ENCODE assay signal across 8 cellular contexts in the genomic region with DNA sequence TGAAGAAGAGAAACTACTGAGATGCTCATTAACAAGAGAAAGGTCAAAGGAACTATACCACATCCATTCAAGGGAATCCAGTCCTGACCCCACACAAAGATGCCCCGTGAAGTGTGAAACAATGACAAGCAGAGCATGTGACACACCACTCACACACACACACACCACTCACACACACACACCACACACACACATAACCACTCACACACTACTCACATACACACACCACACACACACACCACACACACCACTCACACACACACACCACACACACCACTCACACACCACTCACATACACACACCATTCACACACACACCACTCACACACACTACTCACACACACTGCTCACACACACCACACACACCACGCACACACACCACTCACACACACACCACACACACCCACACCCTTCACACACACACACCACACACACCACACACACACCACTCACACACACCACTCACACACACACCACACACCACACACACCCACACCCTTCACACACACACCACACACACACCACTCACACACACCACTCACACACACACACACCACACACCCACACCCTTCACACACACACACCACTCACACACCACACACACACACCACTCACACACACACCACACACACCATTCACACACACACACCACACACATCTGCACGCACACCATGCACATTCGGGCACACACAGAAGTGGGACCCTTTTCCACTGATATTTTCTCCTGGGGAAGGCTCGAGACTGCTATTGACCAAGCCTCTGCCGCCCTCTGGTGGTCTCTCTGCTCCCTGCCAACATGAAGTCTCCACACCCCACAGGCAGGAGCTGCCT. TPM values are rescaled to one million over a fixed set of nuclear protein-coding genes. Genes with fewer than 3 reads are reported as not detected.
DNase-seq lines count a peak whose midpoint lies in the region; ATAC-seq, FAIRE-seq and TF ChIP-seq lines count a peak whose summit lies in the region.

No MANE protein-coding gene starts in this region.

- no peaks in the 10 kb centered on the region for H4K20me1 ChIP-seq in DND-41 (ENCODE audit: insufficient read depth, low read length)

- H3K4me3 ChIP-seq in DND-41 (ENCODE audit: low read depth in 1 of 2, low read length in 2 of 2), result no peak overlapping the region
- H3K4me3 ChIP-seq in MG63, result no peak overlapping the region
- no peak overlapping the region for H3K4me3 ChIP-seq in pancreas
- no peak overlapping the region for H3K4me3 ChIP-seq in tibial artery

- no peak for FAIRE-seq in pancreas (lab: Jason Lieb, UNC)

- H3K79me2 ChIP-seq in DND-41 (ENCODE audit: insufficient read depth, low read length), result no peaks in the 10 kb centered on the region

- H2AFZ ChIP-seq in DND-41 (ENCODE audit: low read depth, low read length), result peak overlapping the region; percentile 54

- 0 out of 2 replicates have a peak overlapping the region, but pooled peaks have one; percentile 8 for H3K4me2 ChIP-seq in DND-41 (ENCODE audit: insufficient read depth, low read length)

- H3K27ac ChIP-seq in DND-41 (ENCODE audit: low read length) (peak overlapping the region; percentile 72), pancreas (no peak overlapping the region), tibial artery (no peak overlapping the region)

- TF ChIP-seq CTCF in DND-41 (IDR thresholded peaks at IDR 0.05; ENCODE audit: borderline replicate concordance, extremely low read depth, low read length, poor library complexity, severe bottlenecking), result peak; percentile 100
- TF ChIP-seq CTCF in pancreas (IDR thresholded peaks at IDR 0.05), result peak; percentile 63 to 73 (median 72)
- peak; percentile 86 to 95 for TF ChIP-seq CTCF in tibial artery (IDR thresholded peaks at IDR 0.05)

- H3K9ac ChIP-seq in DND-41 (ENCODE audit: low read depth, low read length), result 0 out of 2 replicates have a peak overlapping the region, but pooled peaks have one; percentile 3

- H3K4me1 ChIP-seq in DND-41 (ENCODE audit: insufficient read depth, low read length) (peaks cover 10% of the 10 kb centered on the region), pancreas (no peaks in the 10 kb centered on the region), tibial artery (no peaks in the 10 kb centered on the region)

- intact Hi-C loops in pancreas (cut with DNase I), result loop anchor here in 2 of 3 donors (2.0 to 5.0 kb wide), 2 partner anchors 177 to 179 kb away; no protein-coding TSS in a partner anchor
- intact Hi-C loops in tibial artery (cut with DNase I; ENCODE audit: low total_unique reads), result loop anchor here (2.0 kb wide), 1 partner anchor 179 kb away; no protein-coding TSS in a partner anchor

- H3K9me3 ChIP-seq in DND-41 (ENCODE audit: insufficient read depth, low read length, severe bottlenecking) (no peaks in the 10 kb centered on the region), MG63 (no peaks in the 10 kb centered on the region), pancreas (no peaks in the 10 kb centered on the region), tibial artery (no peaks in the 10 kb centered on the region)

- WGBS in pancreas, 2 donors, result 39 to 41% methylated on average over 6 of the region's 6 CpGs

- ATAC-seq in DND-41 (ENCODE audit: insufficient read depth, low read depth) (peak; percentile 99), pancreas (peak; percentile 81 to 98 (median 94)), GM19397 (IDR thresholded peaks at IDR 0.05; ENCODE audit: unreplicated experiment) (no peak)

- peak; percentile 89 for DNase-seq in DND-41
- DNase-seq in MG63, result peak; percentile 66
- DNase-seq in SK-N-DZ (ENCODE audit: low spot score), result peak; percentile 73
- peak; percentile 40 to 78 (median 73) for DNase-seq in activated naive CD4-positive, alpha-beta T cell (lab: John Stamatoyannopoulos, UW)
- DNase-seq in globus pallidus (ENCODE audit: low spot score), result peak; percentile 72
- peak; percentile 50 to 89 (median 80) for DNase-seq in pancreas
- peak; percentile 86 to 88 for DNase-seq in tibial artery

- H3K36me3 ChIP-seq in DND-41 (ENCODE audit: insufficient read depth, low read length) (peaks cover 15% of the 10 kb centered on the region), MG63 (peaks cover 9% of the 10 kb centered on the region), pancreas (peaks cover 0 to 11% (median 6%) of the 10 kb centered on the region in 3 donors), tibial artery (peaks cover 23 to 85% (median 53%) of the 10 kb centered on the region in 3 donors)

- H3K27me3 ChIP-seq in DND-41 (ENCODE audit: insufficient read depth, low read length, poor library complexity) (no peaks in the 10 kb centered on the region), MG63 (no peaks in the 10 kb centered on the region), pancreas (no peaks in the 10 kb centered on the region), tibial artery (no peaks in the 10 kb centered on the region)

RNA-seq across cellular contexts. Expression of a gene that starts 32.0 kb away (rescaled TPM):
- total RNA-seq in MG63 (2014; rRNA removed; shearing (Covaris generic); ENCODE audit: low replicate concordance), result 178 and 263 TPM in 2 replicates
- polyA plus RNA-seq in SK-N-DZ (2014; cell fraction: cytosol; rRNA removed), result 130 TPM in 2 replicates
- 79.0 and 109 TPM in 2 replicates for polyA plus RNA-seq in SK-N-DZ (2014; cell fraction: nucleus; rRNA removed)
- 10 to 100 TPM; 48.9 to 95.0 (median 62.3) TPM for total RNA-seq in pancreas
- 10 to 100 TPM; 47.9 to 87.8 TPM for polyA plus RNA-seq in pancreas

RNA-seq across cellular contexts. Expression of a gene that starts 32.1 kb away (rescaled TPM):
- 52.7 and 61.8 TPM in 2 replicates for total RNA-seq in MG63 (2014; rRNA removed; shearing (Covaris generic); ENCODE audit: low replicate concordance)
- 25.9 and 26.6 TPM in 2 replicates for polyA plus RNA-seq in SK-N-DZ (2014; cell fraction: cytosol; rRNA removed)
- polyA plus RNA-seq in SK-N-DZ (2014; cell fraction: nucleus; rRNA removed), result 58.9 and 60.3 TPM in 2 replicates
- 10 to 100 TPM in 5 of 6 donors, 1 to 10 TPM in 1; 9.6 to 16.9 (median 13.6) TPM for total RNA-seq in pancreas
- 10 to 100 TPM; 33.7 to 41.6 TPM for polyA plus RNA-seq in pancreas

RNA-seq across cellular contexts. Expression of a gene that starts 54.9 kb away (rescaled TPM):
- total RNA-seq in MG63 (2014; rRNA removed; shearing (Covaris generic); ENCODE audit: low replicate concordance), result 10.3 and 25.2 TPM in 2 replicates
- polyA plus RNA-seq in SK-N-DZ (2014; cell fraction: cytosol; rRNA removed), result 10.7 and 14.6 TPM in 2 replicates
- polyA plus RNA-seq in SK-N-DZ (2014; cell fraction: nucleus; rRNA removed), result 7.8 and 8.6 TPM in 2 replicates
- total RNA-seq in pancreas, result 1 to 10 TPM; 2.1 to 4.6 (median 3.4) TPM
- polyA plus RNA-seq in pancreas, result 1 to 10 TPM; 3.5 to 4.8 TPM

RNA-seq across cellular contexts. Expression of a gene that starts 54.9 kb away (rescaled TPM):
- total RNA-seq in MG63 (2014; rRNA removed; shearing (Covaris generic); ENCODE audit: low replicate concordance), result 3.7 and 7.2 TPM in 2 replicates
- 11.0 and 14.0 TPM in 2 replicates for polyA plus RNA-seq in SK-N-DZ (2014; cell fraction: cytosol; rRNA removed)
- 10.2 and 16.6 TPM in 2 replicates for polyA plus RNA-seq in SK-N-DZ (2014; cell fraction: nucleus; rRNA removed)
- 10 to 100 TPM in 1 of 6 donors, 1 to 10 TPM in 5; 3.7 to 12.4 (median 7.8) TPM for total RNA-seq in pancreas
- 10 to 100 TPM in 1 of 2 donors, 1 to 10 TPM in 1; 9.2 to 11.5 TPM for polyA plus RNA-seq in pancreas
